Comparison of ENCODE assay signal across 9 cellular contexts in the genomic region with DNA sequence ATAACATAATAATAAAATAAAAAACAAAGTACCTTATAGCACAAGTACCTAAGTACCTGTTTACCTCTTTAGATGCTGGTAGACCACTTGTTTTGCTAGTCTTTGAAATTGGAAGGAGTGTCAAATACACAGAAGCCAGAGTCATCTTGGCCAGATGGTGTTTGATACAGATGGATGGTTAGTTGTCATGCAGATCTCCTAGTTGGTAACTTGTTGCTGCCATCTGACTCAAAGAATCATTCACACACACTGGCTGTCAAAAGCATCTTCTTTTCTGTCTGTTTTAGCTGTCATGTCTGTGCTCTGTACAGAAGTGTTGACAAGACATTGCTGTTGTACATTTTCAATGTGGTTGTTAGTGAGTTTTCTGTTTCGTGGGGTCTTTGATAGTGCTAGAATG.
DNase-seq lines count a peak whose midpoint lies in the region; ATAC-seq and TF ChIP-seq lines count a peak whose summit lies in the region.
"Had no signal": no experiment of that assay in that cellular context is flagged by ENCODE, and none has a peak within 500 bp of the region (broad histone marks: within the 10 kb centered on the region; RNA-seq: fewer than 3 reads in every experiment).

No MANE protein-coding gene starts in this region.

- peak overlapping the region; percentile 65 for H3K27ac ChIP-seq in neutrophil

- peak; percentile 87 to 95 for ATAC-seq in activated CD4-positive, CD25-positive, alpha-beta regulatory T cell treated with anti-CD3 and anti-CD28 coated beads, Interleukin-2, amount 50 U/mL, for 24 hours
- peak; percentile 76 for ATAC-seq in HG02678 (IDR thresholded peaks at IDR 0.05; ENCODE audit: unreplicated experiment)
- ATAC-seq: left ventricle myocardium superior had no signal

- H3K27me3 ChIP-seq in neutrophil: no peaks in the 10 kb centered on the region

- no peaks in the 10 kb centered on the region for H3K9me3 ChIP-seq in neutrophil

- TF ChIP-seq CTCF in neutrophil (IDR thresholded peaks at IDR 0.05): no peak

- DNase-seq in activated CD4-positive, CD25-positive, alpha-beta regulatory T cell treated with anti-CD3 and anti-CD28 coated beads, Interleukin-2, amount 50 U/mL, for 72 hours: no peak
- DNase-seq in NCI-H1694 treated with DMSO at 0.1 percent for 48 hours (lab: John Stamatoyannopoulos, UW): peak; percentile 64
- DNase-seq in SHP77 (lab: John Stamatoyannopoulos, UW): no peak
- no peak for DNase-seq in NOMO-1 treated with dmso at 0.1 percent for 144 hours (lab: John Stamatoyannopoulos, UW; ENCODE audit: unreplicated experiment)
- no peak for DNase-seq in nucleus accumbens (lab: John Stamatoyannopoulos, UW)
- DNase-seq: left ventricle myocardium superior had no signal

- no peak overlapping the region for H3K4me3 ChIP-seq in neutrophil (ENCODE audit: low read depth in 1 of 2, low read length in 1 of 2)

- H3K36me3 ChIP-seq in neutrophil: peaks cover 40% of the 10 kb centered on the region

- peaks cover 8 to 22% of the 10 kb centered on the region in 2 experiments for H3K4me1 ChIP-seq in neutrophil (ENCODE audit: control insufficient read depth in 1 of 2, insufficient read depth in 1 of 2, low read depth in 1 of 2, low read length in 1 of 2)
